In the genomic region with DNA sequence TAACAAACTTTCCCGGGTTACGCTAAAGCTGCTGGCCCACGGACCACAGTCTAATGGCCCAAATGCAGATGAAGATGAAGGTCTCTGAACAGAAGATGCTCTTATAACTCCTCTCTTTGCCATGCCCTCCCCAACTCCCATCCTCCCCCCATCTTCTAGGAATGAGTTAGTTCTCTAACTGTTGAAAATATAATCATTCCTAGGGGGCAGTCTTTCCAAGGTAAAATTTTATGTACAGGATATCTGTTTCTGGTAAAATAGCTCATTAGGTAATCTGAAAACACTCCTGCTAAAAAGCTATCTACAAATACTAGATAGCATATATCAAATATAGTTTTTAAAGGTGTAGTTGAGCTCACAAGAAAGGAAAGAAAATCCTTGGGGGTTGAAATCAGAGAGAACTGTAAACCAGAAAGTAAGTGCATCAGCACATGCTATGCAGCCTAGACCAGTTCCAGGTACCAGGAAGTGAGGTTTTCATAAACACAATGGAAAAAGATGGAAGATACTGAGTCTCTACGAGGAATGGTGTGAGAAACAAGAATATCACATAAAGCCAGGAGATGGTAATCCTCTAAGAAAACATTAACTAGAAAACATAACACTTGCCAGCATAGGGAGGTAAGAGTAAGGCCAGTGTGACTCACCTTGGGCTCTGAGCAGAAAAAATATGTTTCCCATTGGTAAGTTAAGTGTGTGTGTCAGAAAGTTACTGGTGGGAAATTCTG, we compare ENCODE assay signal across 19 cellular contexts. TPM values are rescaled to one million over a fixed set of nuclear protein-coding genes. Genes with fewer than 3 reads are reported as not detected.
DNase-seq lines count a peak whose midpoint lies in the region; FAIRE-seq and TF ChIP-seq lines count a peak whose summit lies in the region.
"Had no signal": no experiment of that assay in that cellular context is flagged by ENCODE, and none has a peak within 500 bp of the region (broad histone marks: within the 10 kb centered on the region; RNA-seq: fewer than 3 reads in every experiment).

No MANE protein-coding gene starts in this region.

- no peaks in the 10 kb centered on the region for H3K27me3 Mint-ChIP-seq in MCF 10A (ENCODE audit: insufficient read depth, unreplicated experiment)

- no TSS peak for BruUV-seq in MCF 10A (replicated peaks; lab: Mats Ljungman, UMichigan)

- peak overlapping the region; percentile 29 for H3K27ac Mint-ChIP-seq in MCF 10A (ENCODE audit: low read depth, unreplicated experiment)
- H3K27ac Mint-ChIP-seq: neural progenitor cell had no signal

- POLR2A ChIA-PET in MCF 10A (lab: Yijun Ruan, JAX), result interaction anchor here (0.7 to 0.9 kb wide), 2 partner anchors 28 to 38 kb away, joined by 3 read pairs; a partner anchor contains a TSS

- no peak for FAIRE-seq in frontal cortex (lab: Jason Lieb, UNC)

- H3K4me1 Mint-ChIP-seq in MCF 10A (ENCODE audit: insufficient read depth, unreplicated experiment), result peaks cover 9% of the 10 kb centered on the region
- H3K4me1 Mint-ChIP-seq: neural progenitor cell had no signal

- peak; percentile 9 for DNase-seq in MCF 10A (ENCODE audit: unreplicated experiment)
- no peak for DNase-seq in breast epithelium (ENCODE audit: low spot score in 2 of 2)
- DNase-seq in astrocyte of the spinal cord (ENCODE audit: low read depth, low spot score), result peak; percentile 57
- peak; percentile 75 for DNase-seq in iris pigment epithelial cell (ENCODE audit: low read depth)
- DNase-seq in middle frontal gyrus (ENCODE audit: extremely low spot score, low spot score), result no peak
- no peak for DNase-seq in frontal cortex (ENCODE audit: low spot score in 2 of 2)
- DNase-seq in activated CD4-positive, alpha-beta T cell treated with anti-CD3 and anti-CD28 coated beads for 1 hour, result no peak
- no peak for DNase-seq in MG63
- DNase-seq: activated gamma-delta T cell treated with Interleukin-2 at 50 U/mL for 16 hours, DMS 273 treated with DMSO at 0.1 percent for 48 hours, HCEC 1CT, hypothalamus, lower lobe of right lung, MM.1S, NCI-H2081 treated with DMSO at 0.1 percent for 48 hours, SHP77, stomach had no signal

- H3K9me3 Mint-ChIP-seq in MCF 10A (ENCODE audit: unreplicated experiment), result no peaks in the 10 kb centered on the region
- H3K9me3 Mint-ChIP-seq: neural progenitor cell had no signal

- CTCF ChIA-PET in MCF 10A (lab: Yijun Ruan, JAX), result interaction anchor here (0.6 to 1.4 kb wide), 4 partner anchors 9 to 144 kb away, joined by 3 to 4 read pairs (median 3); a partner anchor contains a TSS

- H3K4me3 ChIP-seq in breast epithelium, result no peak overlapping the region
- no peak overlapping the region for H3K4me3 ChIP-seq in astrocyte of the spinal cord (ENCODE audit: low read depth, low read length)
- no peak overlapping the region for H3K4me3 ChIP-seq in MG63
- H3K4me3 ChIP-seq: lower lobe of right lung, neural progenitor cell, skin epidermis, stomach had no signal

- in situ Hi-C loops in astrocyte of the spinal cord (cut with HindIII; ENCODE audit: low sequenced_read_pairs), result no loop called here

- TF ChIP-seq CTCF in MCF 10A (IDR thresholded peaks at IDR 0.05; ENCODE audit: unreplicated experiment) (no peak), breast epithelium (IDR thresholded peaks at IDR 0.05) (no peak), astrocyte of the spinal cord (IDR thresholded peaks at IDR 0.05; ENCODE audit: low read depth, low read length) (no peak)

- no peak for TF ChIP-seq POLR2A in breast epithelium (IDR thresholded peaks at IDR 0.05)

- no peaks in the 10 kb centered on the region for H3K36me3 ChIP-seq in breast epithelium
- H3K36me3 ChIP-seq in MG63, result no peaks in the 10 kb centered on the region
- H3K36me3 ChIP-seq: lower lobe of right lung, neural progenitor cell had no signal

- H3K9me3 ChIP-seq in breast epithelium (no peaks in the 10 kb centered on the region), MG63 (no peaks in the 10 kb centered on the region)
- H3K9me3 ChIP-seq: lower lobe of right lung, stomach had no signal

- H3K27me3 ChIP-seq in breast epithelium (no peaks in the 10 kb centered on the region), MG63 (no peaks in the 10 kb centered on the region)
- H3K27me3 ChIP-seq: neural progenitor cell, stomach had no signal

- peaks cover 6% of the 10 kb centered on the region for H3K36me3 Mint-ChIP-seq in MCF 10A (ENCODE audit: insufficient read depth, unreplicated experiment)

- H3K27ac ChIP-seq in breast epithelium, result no peak overlapping the region
- H3K27ac ChIP-seq: lower lobe of right lung, neural progenitor cell, skin epidermis, stomach had no signal

- intact Hi-C loops in MCF 10A (cut with micrococcal nuclease), result no loop called here
- intact Hi-C loops in breast epithelium (cut with DNase I; ENCODE audit: low total_unique reads), result no loop called here

- H3K4me1 ChIP-seq in breast epithelium, result no peaks in the 10 kb centered on the region
- H3K4me1 ChIP-seq: lower lobe of right lung, neural progenitor cell had no signal

- no peak overlapping the region for H3K4me3 Mint-ChIP-seq in MCF 10A (ENCODE audit: unreplicated experiment)
- H3K4me3 Mint-ChIP-seq: neural progenitor cell had no signal

RNA-seq across cellular contexts. Expression of a gene that starts 38.1 kb away (rescaled TPM):
- total RNA-seq in MCF 10A (2022) (83.0 and 102 TPM in 2 replicates), breast epithelium (10 to 100 TPM; 27.5 to 38.5 (median 31.5) TPM), frontal cortex (37.9 TPM)
- 69.6 and 184 TPM in 2 replicates for total RNA-seq in MG63 (2014; rRNA removed; shearing (Covaris generic); ENCODE audit: low replicate concordance)

RNA-seq across cellular contexts. Expression of a gene that starts 38.5 kb away (rescaled TPM):
- 29.5 and 38.4 TPM in 2 replicates for total RNA-seq in MCF 10A (2022)
- 1 to 10 TPM; 3.9 to 9.7 (median 8.2) TPM for total RNA-seq in breast epithelium
- total RNA-seq in frontal cortex, result 4.5 TPM
- total RNA-seq in MG63 (2014; rRNA removed; shearing (Covaris generic); ENCODE audit: low replicate concordance), result 68.7 and 88.9 TPM in 2 replicates

Comparison
In these comparisons a context has a peak if more than half of its experiments do, and no peak if none do; other contexts are left out.
1. DNase-seq: peak in MCF 10A (single experiment), astrocyte of the spinal cord (single experiment) and iris pigment epithelial cell (single experiment); none in breast epithelium (0 of 2), middle frontal gyrus (single experiment), frontal cortex (0 of 2), activated CD4-positive, alpha-beta T cell treated with anti-CD3 and anti-CD28 coated beads for 1 hour (single experiment) and MG63 (single experiment).